In genomic region chr11:102410382-102410784, GRCh38 we compare ENCODE assay signal across 10 cellular contexts. TPM values are rescaled to one million over a fixed set of nuclear protein-coding genes. Genes with fewer than 3 reads are reported as not detected.
DNase-seq lines count a peak whose midpoint lies in the region; ATAC-seq and TF ChIP-seq lines count a peak whose summit lies in the region.
"Had no signal": no experiment of that assay in that cellular context is flagged by ENCODE, and none has a peak within 500 bp of the region (broad histone marks: within the 10 kb centered on the region; RNA-seq: fewer than 3 reads in every experiment).

No MANE protein-coding gene starts in this region.

- dilution Hi-C loops in IMR-90 (cut with HindIII; ENCODE audit: low sequenced_read_pairs, unreplicated experiment): no loop called here

- BruUV-seq in IMR-90 (replicated peaks; lab: Mats Ljungman, UMichigan): no TSS peak

- H3K56ac ChIP-seq in IMR-90 (ENCODE audit: extremely low read depth, insufficient read depth, low read length): no peak overlapping the region

- in situ Hi-C loops in IMR-90 (cut with MboI; ENCODE audit: low sequenced_read_pairs): no loop called here

- H3K36me3 ChIP-seq in IMR-90 (ENCODE audit: control insufficient read depth, insufficient read depth, low read length): peaks cover 7% of the 10 kb centered on the region

- no peak overlapping the region for H3K4me3 Mint-ChIP-seq in effector memory CD8-positive, alpha-beta T cell
- peak overlapping the region; percentile 0 for H3K4me3 Mint-ChIP-seq in nephron progenitor cell
- H3K4me3 Mint-ChIP-seq: T-helper 2 cell treated with Interferon-gamma antibody and Interleukin-4, amounts not matched to agents 5 μg/mL and 100 μg/mL, for 36 hours had no signal

- POLR2A ChIA-PET in IMR-90 (lab: Charles Lee; ENCODE audit: unreplicated experiment): no interaction called here

- H3K79me1 ChIP-seq in IMR-90 (ENCODE audit: low read depth in 1 of 2, low read length in 2 of 2): peaks cover 27 to 79% of the 10 kb centered on the region in 2 experiments

- intact Hi-C loops in IMR-90 (cut with micrococcal nuclease): no loop called here

- DNase-seq in COLO829 (ENCODE audit: low spot score) (peak; percentile 33), IMR-90 (peak; percentile 62), nephron progenitor cell (no peak), medulla oblongata (ENCODE audit: extremely low spot score) (no peak), epidermal melanocyte (ENCODE audit: insufficient read length, low spot score) (no peak)
- no peak for DNase-seq in effector memory CD8-positive, alpha-beta T cell
- DNase-seq: right lobe of liver had no signal

- CTCF ChIA-PET in IMR-90 (lab: Yijun Ruan, JAX): interaction anchor here (0.6 kb wide), 2 partner anchors 14 to 477 kb away, joined by 3 to 4 read pairs; no protein-coding TSS in a partner anchor

- 0% methylated on average over 1 of the region's 5 CpGs; no CpG with 5 or more reads in 1 of the 2 experiments for WGBS in IMR-90 (ENCODE audit: extremely low coverage in 2 of 2, insufficient read length in 1 of 2), 2 experiments

- H4K5ac ChIP-seq in IMR-90 (ENCODE audit: low read depth, low read length): no peak overlapping the region

- H2BK15ac ChIP-seq in IMR-90 (ENCODE audit: low read depth, low read length): no peak overlapping the region

- H3K14ac ChIP-seq in IMR-90 (replicated peaks; ENCODE audit: low read depth, low read length): peak overlapping the region; percentile 80; the same call in 1 of the 2 replicates

- peaks cover 51 to 71% of the 10 kb centered on the region in 2 donors for H3K4me1 Mint-ChIP-seq in effector memory CD8-positive, alpha-beta T cell (ENCODE audit: low read depth in 2 of 2)
- H3K4me1 Mint-ChIP-seq in nephron progenitor cell: peaks cover 43% of the 10 kb centered on the region

- H3K4ac ChIP-seq in IMR-90 (ENCODE audit: low read depth, low read length): peak overlapping the region; percentile 69

- peak overlapping the region; percentile 49; the same call in 1 of the 2 replicates for H3K23ac ChIP-seq in IMR-90 (ENCODE audit: low read depth, low read length)

- H2AK5ac ChIP-seq in IMR-90 (ENCODE audit: low read depth, low read length): peak overlapping the region; percentile 5; the same call in 1 of the 2 replicates

- no peak for TF ChIP-seq RAD21 in IMR-90 (IDR thresholded peaks at IDR 0.05; ENCODE audit: low read length)

- TF ChIP-seq POLR2A in IMR-90 (IDR thresholded peaks at IDR 0.05; ENCODE audit: low read depth, low read length): no peak

- ATAC-seq in IMR-90 (ENCODE audit: low read depth) (peak; percentile 65), HG02938 (IDR thresholded peaks at IDR 0.05; ENCODE audit: unreplicated experiment) (no peak)
- ATAC-seq in effector memory CD8-positive, alpha-beta T cell (replicated peaks): no peak
- ATAC-seq: gastroesophageal sphincter had no signal

- peaks cover 30% of the 10 kb centered on the region for H3K36me3 Mint-ChIP-seq in effector memory CD8-positive, alpha-beta T cell (ENCODE audit: insufficient read depth)
- H3K36me3 Mint-ChIP-seq in nephron progenitor cell (ENCODE audit: low read depth): peaks cover 71% of the 10 kb centered on the region

- H2BK20ac ChIP-seq in IMR-90 (ENCODE audit: low read depth, low read length): no peak overlapping the region

- no peak overlapping the region for H3K9ac ChIP-seq in IMR-90 (ENCODE audit: low read depth, low read length)

- no peak overlapping the region for H2AK9ac ChIP-seq in IMR-90 (replicated peaks; ENCODE audit: low read depth, low read length, poor library complexity)

- no peak overlapping the region for H2AFZ ChIP-seq in IMR-90 (replicated peaks; ENCODE audit: low read length, poor library complexity)

- peaks cover 31% of the 10 kb centered on the region for H3K9me1 ChIP-seq in IMR-90 (ENCODE audit: insufficient read depth, low read length)

- H4K8ac ChIP-seq in IMR-90 (ENCODE audit: low read depth in 2 of 2, low read length in 2 of 2): 0 out of 4 replicates have a peak overlapping the region, but pooled peaks of 1 of the 2 experiments have one; percentile 40

- no peak overlapping the region for H3K18ac ChIP-seq in IMR-90 (ENCODE audit: low read depth, low read length)

- no peak overlapping the region for H2BK120ac ChIP-seq in IMR-90 (ENCODE audit: low read depth, low read length)

- H3K4me3 ChIP-seq in IMR-90 (ENCODE audit: insufficient read depth, low read depth, low read length): no peak overlapping the region
- H3K4me3 ChIP-seq: gastroesophageal sphincter, right lobe of liver had no signal

- no peak overlapping the region for H3K27ac ChIP-seq in IMR-90 (ENCODE audit: insufficient read depth, low read length)
- H3K27ac ChIP-seq: gastroesophageal sphincter, right lobe of liver had no signal

- no peaks in the 10 kb centered on the region for H3K9me3 ChIP-seq in IMR-90 (ENCODE audit: control insufficient read depth, insufficient read depth, low read length)
- H3K9me3 ChIP-seq: gastroesophageal sphincter, right lobe of liver had no signal

- H3K27ac Mint-ChIP-seq in effector memory CD8-positive, alpha-beta T cell: peak overlapping the region; percentile 44 to 57
- peak overlapping the region; percentile 95 for H3K27ac Mint-ChIP-seq in nephron progenitor cell
- H3K27ac Mint-ChIP-seq: T-helper 2 cell treated with Interferon-gamma antibody and Interleukin-4, amounts not matched to agents 5 μg/mL and 100 μg/mL, for 36 hours had no signal

- H3K27me3 ChIP-seq in IMR-90 (ENCODE audit: control insufficient read depth, insufficient read depth, low read length): no peaks in the 10 kb centered on the region
- H3K27me3 ChIP-seq: gastroesophageal sphincter, right lobe of liver had no signal

- H4K91ac ChIP-seq in IMR-90 (ENCODE audit: insufficient read depth, low read depth, low read length): no peak overlapping the region

- peaks cover 48% of the 10 kb centered on the region; the same call in 1 of the 2 replicates for H4K20me1 ChIP-seq in IMR-90 (ENCODE audit: insufficient read depth, low read length)

- H3K27me3 Mint-ChIP-seq in effector memory CD8-positive, alpha-beta T cell: no peaks in the 10 kb centered on the region
- H3K27me3 Mint-ChIP-seq in nephron progenitor cell (ENCODE audit: low read depth, poor library complexity): no peaks in the 10 kb centered on the region

- H2BK5ac ChIP-seq in IMR-90 (ENCODE audit: low read depth, low read length, poor library complexity, severe bottlenecking): peak overlapping the region; percentile 0

- H3K9me3 Mint-ChIP-seq in effector memory CD8-positive, alpha-beta T cell: no peaks in the 10 kb centered on the region
- H3K9me3 Mint-ChIP-seq in nephron progenitor cell: peaks cover 20% of the 10 kb centered on the region

- peak overlapping the region; percentile 43 for H3K4me2 ChIP-seq in IMR-90 (ENCODE audit: low read depth, low read length)

- no peak for TF ChIP-seq CTCF in IMR-90 (conservative IDR thresholded peaks at IDR 0.05; ENCODE audit: low read depth, low read length)
- no peak for TF ChIP-seq CTCF in nephron progenitor cell (IDR thresholded peaks at IDR 0.05)

- peaks cover 9% of the 10 kb centered on the region for H3K4me1 ChIP-seq in IMR-90 (ENCODE audit: control insufficient read depth, insufficient read depth, low read length)

TF ChIP-seq in IMR-90, 13 proteins besides CTCF, POLR2A, EP300 and RAD21:
- TF ChIP-seq MAFK (IDR thresholded peaks at IDR 0.05; ENCODE audit: low read depth, low read length) (no peak), RCOR1 (IDR thresholded peaks at IDR 0.05; ENCODE audit: insufficient replicate concordance, low read length) (no peak), CEBPB (IDR thresholded peaks at IDR 0.05; ENCODE audit: low read depth, low read length) (no peak), NFE2L2 (IDR thresholded peaks at IDR 0.05; ENCODE audit: low read depth, low read length) (no peak), FOS (IDR thresholded peaks at IDR 0.05; ENCODE audit: low read depth, low read length) (no peak), RFX5 (IDR thresholded peaks at IDR 0.05; ENCODE audit: low read depth, low read length) (no peak), MXI1 (IDR thresholded peaks at IDR 0.05; ENCODE audit: borderline replicate concordance, low read depth, low read length) (no peak)
- TF ChIP-seq, protein P1, sequence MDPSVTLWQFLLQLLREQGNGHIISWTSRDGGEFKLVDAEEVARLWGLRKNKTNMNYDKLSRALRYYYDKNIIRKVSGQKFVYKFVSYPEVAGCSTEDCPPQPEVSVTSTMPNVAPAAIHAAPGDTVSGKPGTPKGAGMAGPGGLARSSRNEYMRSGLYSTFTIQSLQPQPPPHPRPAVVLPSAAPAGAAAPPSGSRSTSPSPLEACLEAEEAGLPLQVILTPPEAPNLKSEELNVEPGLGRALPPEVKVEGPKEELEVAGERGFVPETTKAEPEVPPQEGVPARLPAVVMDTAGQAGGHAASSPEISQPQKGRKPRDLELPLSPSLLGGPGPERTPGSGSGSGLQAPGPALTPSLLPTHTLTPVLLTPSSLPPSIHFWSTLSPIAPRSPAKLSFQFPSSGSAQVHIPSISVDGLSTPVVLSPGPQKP (IDR thresholded peaks at IDR 0.05; ENCODE audit: borderline replicate concordance, low read depth, low read length): no peak

RNA-seq across cellular contexts. Expression of gene TMEM123, which starts 42.2 kb away (rescaled TPM):
- 127 and 138 TPM in 2 replicates for total RNA-seq in IMR-90 (2012; rRNA removed)
- polyA plus RNA-seq in IMR-90 (2012; rRNA removed): 96.9 and 191 TPM in 2 replicates
- polyA plus RNA-seq in IMR-90 (2012; cell fraction: cytosol; rRNA removed): 27.3 and 34.3 TPM in 2 replicates
- polyA plus RNA-seq in IMR-90 (2012; cell fraction: nucleus; rRNA removed; ENCODE audit: low replicate concordance): 5.9 and 19.4 TPM in 2 replicates

Comparison
In these comparisons a context has a peak if more than half of its experiments do, and no peak if none do; other contexts are left out.
1. DNase-seq: peak in COLO829 (single experiment) and IMR-90 (single experiment); none in effector memory CD8-positive, alpha-beta T cell (0 of 3), nephron progenitor cell (single experiment), medulla oblongata (single experiment) and epidermal melanocyte (single experiment).